8 cellular contexts compared by ENCODE assay signal in the genomic region with DNA sequence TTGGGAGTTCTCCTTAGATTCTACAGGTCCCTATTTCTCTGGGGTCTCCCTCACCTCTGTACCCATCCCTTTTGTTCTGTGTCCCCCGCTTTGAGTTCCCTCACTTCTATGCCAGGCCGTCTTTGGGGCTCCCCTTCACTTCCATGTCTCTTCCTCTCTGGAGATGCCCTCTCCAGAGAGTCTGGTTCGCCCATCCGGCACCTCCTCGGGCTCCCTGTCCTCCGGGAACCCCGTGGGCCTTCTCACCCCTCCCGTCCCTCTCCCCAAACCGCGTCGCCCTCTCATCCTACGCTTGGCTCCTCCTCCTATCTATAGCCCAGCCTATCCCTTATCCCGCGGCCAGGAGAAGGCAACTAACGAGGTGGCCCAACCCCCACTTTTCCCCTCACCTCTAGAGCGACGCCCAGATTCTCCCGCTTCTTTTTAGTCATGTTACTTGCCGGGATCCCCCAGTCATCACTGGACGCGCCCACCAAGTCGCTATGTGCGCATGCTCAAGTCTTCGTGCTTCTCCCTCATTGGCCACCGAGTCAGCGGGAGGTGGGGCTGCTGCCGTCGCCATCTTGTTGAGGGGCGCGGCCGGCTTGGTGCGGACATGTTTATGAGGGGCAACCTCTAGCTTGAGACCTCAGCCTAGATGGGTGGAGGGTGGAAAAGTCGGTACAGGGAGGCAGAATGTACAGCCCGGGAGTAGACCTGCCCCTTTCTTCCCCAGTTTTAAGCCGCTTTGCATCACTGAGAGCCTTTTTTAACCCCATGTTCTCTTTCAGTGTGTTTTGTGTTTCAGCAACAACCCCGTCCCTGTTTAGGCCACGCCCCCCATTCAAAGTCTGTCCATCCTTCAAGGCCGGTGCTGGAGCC. TPM values are rescaled to one million over a fixed set of nuclear protein-coding genes. Genes with fewer than 3 reads are reported as not detected.
DNase-seq lines count a peak whose midpoint lies in the region; ATAC-seq and TF ChIP-seq lines count a peak whose summit lies in the region.

A gene (minus strand): TSS at position 461 of the 861 bp plus-strand sequence. CDS start 30 bp downstream, at position 431.

- peak within 1 kb of the TSS; percentile 93 for H3K27ac Mint-ChIP-seq in activated naive CD4-positive, alpha-beta T cell treated with anti-CD3 and anti-CD28 coated beads, Interleukin-2, amount 10 ng/mL, durations not matched to agents 7 days and 5 days

- peak within 1 kb of the TSS; percentile 97 for H3K4me3 Mint-ChIP-seq in activated naive CD4-positive, alpha-beta T cell treated with anti-CD3 and anti-CD28 coated beads, Interleukin-2, amount 10 ng/mL, durations not matched to agents 7 days and 5 days

- TF ChIP-seq CTCF in SK-N-SH (IDR thresholded peaks at IDR 0.05), result no peak

- H3K9me3 ChIP-seq in SK-N-SH, result no peaks in the 10 kb centered on the region

- no peaks in the 10 kb centered on the region for H3K27me3 Mint-ChIP-seq in activated naive CD4-positive, alpha-beta T cell treated with anti-CD3 and anti-CD28 coated beads, Interleukin-2, amount 10 ng/mL, durations not matched to agents 7 days and 5 days

- no peaks in the 10 kb centered on the region for H4K20me1 ChIP-seq in SK-N-SH (ENCODE audit: insufficient read depth)

- no peaks in the 10 kb centered on the region for H3K27me3 ChIP-seq in SK-N-SH (ENCODE audit: insufficient read depth)

- POLR2A ChIA-PET in SK-N-SH (lab: Yijun Ruan, JAX), result interaction anchor here (1.0 kb wide), 1 partner anchor 66 kb away, joined by 4 read pairs; no protein-coding TSS in a partner anchor

- peak within 1 kb of the TSS; percentile 87 for H3K4me2 ChIP-seq in SK-N-SH

- TF ChIP-seq EP300 in SK-N-SH (IDR thresholded peaks at IDR 0.05; ENCODE audit: borderline replicate concordance in 1 of 2, low read depth in 1 of 2, low read length in 1 of 2), result no peak

- H2AFZ ChIP-seq in SK-N-SH (ENCODE audit: low read depth), result peak within 1 kb of the TSS; percentile 93

- ATAC-seq in HG02610 (IDR thresholded peaks at IDR 0.05; ENCODE audit: unreplicated experiment), result peak; percentile 86

- no peaks in the 10 kb centered on the region for H3K36me3 ChIP-seq in SK-N-SH (replicated peaks in 1 of 2; ENCODE audit: control insufficient read depth in 1 of 2, insufficient read depth in 2 of 2, low read length in 1 of 2)

- peaks cover 5 to 44% of the 10 kb centered on the region in 2 experiments; a peak in 3 of 4 replicates for H3K4me1 ChIP-seq in SK-N-SH (ENCODE audit: control insufficient read depth in 1 of 2, insufficient read depth in 2 of 2, low read depth in 1 of 2, low read length in 1 of 2)

- H3K79me2 ChIP-seq in SK-N-SH (ENCODE audit: insufficient read depth), result peaks cover 8% of the 10 kb centered on the region; the same call in 1 of the 2 replicates

- no peak for TF ChIP-seq RAD21 in SK-N-SH (IDR thresholded peaks at IDR 0.05; ENCODE audit: low read length)

- CTCF ChIA-PET in SK-N-SH (lab: Yijun Ruan, JAX), result interaction anchor here (0.8 kb wide), 1 partner anchor 66 kb away, joined by 3 read pairs; no protein-coding TSS in a partner anchor
- CTCF ChIA-PET in activated naive CD4-positive, alpha-beta T cell treated with anti-CD3 and anti-CD28 coated beads, Interleukin-2, amount 10 ng/mL, durations not matched to agents 7 days and 5 days (lab: Charles Lee), result interaction anchor here (1.0 to 1.3 kb wide), 3 partner anchors 31 to 66 kb away, joined by 3 to 4 read pairs (median 3); no protein-coding TSS in a partner anchor

- WGBS in SK-N-SH (ENCODE audit: low lambda C conversion rate), result 4% methylated on average over 38 of the region's 38 CpGs

- peak within 1 kb of the TSS; percentile 28 to 82 for H3K27ac ChIP-seq in SK-N-SH (ENCODE audit: low read depth in 2 of 2, low read length in 1 of 2)

- no peaks in the 10 kb centered on the region for H3F3A ChIP-seq in SK-N-SH (replicated peaks; ENCODE audit: insufficient read depth)

- peaks cover 72% of the 10 kb centered on the region for H3K4me1 Mint-ChIP-seq in activated naive CD4-positive, alpha-beta T cell treated with anti-CD3 and anti-CD28 coated beads, Interleukin-2, amount 10 ng/mL, durations not matched to agents 7 days and 5 days

- peak; percentile 97 for DNase-seq in NCI-H1092 (lab: John Stamatoyannopoulos, UW)
- DNase-seq in SK-N-SH, result peak; percentile 93
- peak; percentile 98 for DNase-seq in activated naive CD4-positive, alpha-beta T cell treated with anti-CD3 and anti-CD28 coated beads, Interleukin-2, amount 10 ng/mL, durations not matched to agents 7 days and 5 days
- DNase-seq in germinal center (ENCODE audit: low spot score), result peak; percentile 93
- DNase-seq in nucleus accumbens (lab: John Stamatoyannopoulos, UW), result peak in 55 of 56 donors; percentile 54 to 97 (median 91)
- DNase-seq in superior temporal gyrus (ENCODE audit: extremely low spot score), result peak; percentile 97

- H3K9me3 Mint-ChIP-seq in activated naive CD4-positive, alpha-beta T cell treated with anti-CD3 and anti-CD28 coated beads, Interleukin-2, amount 10 ng/mL, durations not matched to agents 7 days and 5 days, result no peaks in the 10 kb centered on the region

- H3K4me3 ChIP-seq in GM08714 (ENCODE audit: low read length) (peak within 1 kb of the TSS; percentile 80), SK-N-SH (ENCODE audit: low read depth in 2 of 2, low read length in 1 of 2) (peak within 1 kb of the TSS; percentile 76 to 80)

- peaks cover 4% of the 10 kb centered on the region for H3K36me3 Mint-ChIP-seq in activated naive CD4-positive, alpha-beta T cell treated with anti-CD3 and anti-CD28 coated beads, Interleukin-2, amount 10 ng/mL, durations not matched to agents 7 days and 5 days

- no peaks in the 10 kb centered on the region for H3K9me2 ChIP-seq in SK-N-SH

- H3K9ac ChIP-seq in SK-N-SH, result peak within 1 kb of the TSS; percentile 83

TF ChIP-seq in SK-N-SH, 30 proteins besides CTCF, POLR2A, EP300 and RAD21 (continues in another document):
- no peak for TF ChIP-seq RCOR1 (IDR thresholded peaks at IDR 0.05; ENCODE audit: low read length)
- TF ChIP-seq, protein P1, sequence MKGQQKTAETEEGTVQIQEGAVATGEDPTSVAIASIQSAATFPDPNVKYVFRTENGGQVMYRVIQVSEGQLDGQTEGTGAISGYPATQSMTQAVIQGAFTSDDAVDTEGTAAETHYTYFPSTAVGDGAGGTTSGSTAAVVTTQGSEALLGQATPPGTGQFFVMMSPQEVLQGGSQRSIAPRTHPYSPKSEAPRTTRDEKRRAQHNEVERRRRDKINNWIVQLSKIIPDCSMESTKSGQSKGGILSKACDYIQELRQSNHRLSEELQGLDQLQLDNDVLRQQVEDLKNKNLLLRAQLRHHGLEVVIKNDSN (IDR thresholded peaks at IDR 0.05; ENCODE audit: borderline replicate concordance, low read depth), result peak; percentile 62; the same call in 1 of the 2 replicates
- TF ChIP-seq, protein P2, sequence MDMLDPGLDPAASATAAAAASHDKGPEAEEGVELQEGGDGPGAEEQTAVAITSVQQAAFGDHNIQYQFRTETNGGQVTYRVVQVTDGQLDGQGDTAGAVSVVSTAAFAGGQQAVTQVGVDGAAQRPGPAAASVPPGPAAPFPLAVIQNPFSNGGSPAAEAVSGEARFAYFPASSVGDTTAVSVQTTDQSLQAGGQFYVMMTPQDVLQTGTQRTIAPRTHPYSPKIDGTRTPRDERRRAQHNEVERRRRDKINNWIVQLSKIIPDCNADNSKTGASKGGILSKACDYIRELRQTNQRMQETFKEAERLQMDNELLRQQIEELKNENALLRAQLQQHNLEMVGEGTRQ (IDR thresholded peaks at IDR 0.05; ENCODE audit: borderline replicate concordance, low read depth, low read length), result no peak
- no peak for TF ChIP-seq POLR2AphosphoS5 (IDR thresholded peaks at IDR 0.05; ENCODE audit: low read depth, low read length)
- no peak for TF ChIP-seq TEAD4 (IDR thresholded peaks at IDR 0.05; ENCODE audit: borderline replicate concordance, insufficient read depth)
- TF ChIP-seq, protein P3, sequence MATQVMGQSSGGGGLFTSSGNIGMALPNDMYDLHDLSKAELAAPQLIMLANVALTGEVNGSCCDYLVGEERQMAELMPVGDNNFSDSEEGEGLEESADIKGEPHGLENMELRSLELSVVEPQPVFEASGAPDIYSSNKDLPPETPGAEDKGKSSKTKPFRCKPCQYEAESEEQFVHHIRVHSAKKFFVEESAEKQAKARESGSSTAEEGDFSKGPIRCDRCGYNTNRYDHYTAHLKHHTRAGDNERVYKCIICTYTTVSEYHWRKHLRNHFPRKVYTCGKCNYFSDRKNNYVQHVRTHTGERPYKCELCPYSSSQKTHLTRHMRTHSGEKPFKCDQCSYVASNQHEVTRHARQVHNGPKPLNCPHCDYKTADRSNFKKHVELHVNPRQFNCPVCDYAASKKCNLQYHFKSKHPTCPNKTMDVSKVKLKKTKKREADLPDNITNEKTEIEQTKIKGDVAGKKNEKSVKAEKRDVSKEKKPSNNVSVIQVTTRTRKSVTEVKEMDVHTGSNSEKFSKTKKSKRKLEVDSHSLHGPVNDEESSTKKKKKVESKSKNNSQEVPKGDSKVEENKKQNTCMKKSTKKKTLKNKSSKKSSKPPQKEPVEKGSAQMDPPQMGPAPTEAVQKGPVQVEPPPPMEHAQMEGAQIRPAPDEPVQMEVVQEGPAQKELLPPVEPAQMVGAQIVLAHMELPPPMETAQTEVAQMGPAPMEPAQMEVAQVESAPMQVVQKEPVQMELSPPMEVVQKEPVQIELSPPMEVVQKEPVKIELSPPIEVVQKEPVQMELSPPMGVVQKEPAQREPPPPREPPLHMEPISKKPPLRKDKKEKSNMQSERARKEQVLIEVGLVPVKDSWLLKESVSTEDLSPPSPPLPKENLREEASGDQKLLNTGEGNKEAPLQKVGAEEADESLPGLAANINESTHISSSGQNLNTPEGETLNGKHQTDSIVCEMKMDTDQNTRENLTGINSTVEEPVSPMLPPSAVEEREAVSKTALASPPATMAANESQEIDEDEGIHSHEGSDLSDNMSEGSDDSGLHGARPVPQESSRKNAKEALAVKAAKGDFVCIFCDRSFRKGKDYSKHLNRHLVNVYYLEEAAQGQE (IDR thresholded peaks at IDR 0.05; ENCODE audit: low read depth, low read length), result 0 out of 2 replicates have a peak, but pooled peaks have one; percentile 12
- peak; percentile 50 for TF ChIP-seq TAF1 (IDR thresholded peaks at IDR 0.05; ENCODE audit: borderline replicate concordance, low read depth, low read length)
- TF ChIP-seq YY1 (IDR thresholded peaks at IDR 0.05; ENCODE audit: low read depth), result peak; percentile 99
- TF ChIP-seq CHD2 (IDR thresholded peaks at IDR 0.05; ENCODE audit: low read length, partially characterized antibody), result peak; percentile 86
- TF ChIP-seq MXI1 (IDR thresholded peaks at IDR 0.05; ENCODE audit: low read depth, low read length), result peak; percentile 57; the same call in 1 of the 2 replicates
- TF ChIP-seq NRF1 (IDR thresholded peaks at IDR 0.05; ENCODE audit: low read depth, low read length), result peak; percentile 88
- no peak for TF ChIP-seq SIN3A (IDR thresholded peaks at IDR 0.05; ENCODE audit: borderline replicate concordance, low read depth, low read length)
- TF ChIP-seq RXRA (IDR thresholded peaks at IDR 0.05; ENCODE audit: borderline replicate concordance, low read depth), result no peak
- TF ChIP-seq RFX5 (IDR thresholded peaks at IDR 0.05; ENCODE audit: low read length), result no peak

RNA-seq across cellular contexts. Expression of the gene that starts here (rescaled TPM):
- 49.1 and 63.2 TPM in 2 replicates for polyA plus RNA-seq in SK-N-SH (2012; rRNA removed)
- 50.1 and 62.9 TPM in 2 replicates for polyA plus RNA-seq in SK-N-SH (2012; cell fraction: cytosol; rRNA removed)
- polyA plus RNA-seq in SK-N-SH (2012; cell fraction: nucleus; rRNA removed), result 17.7 and 37.0 TPM in 2 replicates

Comparison
In these comparisons a context has a peak if more than half of its experiments do, and no peak if none do; other contexts are left out.
1. Peak in every context shown above with its lines: DNase-seq, ATAC-seq, H3K4me3 ChIP-seq and H3K27ac ChIP-seq.